In the genomic region with DNA sequence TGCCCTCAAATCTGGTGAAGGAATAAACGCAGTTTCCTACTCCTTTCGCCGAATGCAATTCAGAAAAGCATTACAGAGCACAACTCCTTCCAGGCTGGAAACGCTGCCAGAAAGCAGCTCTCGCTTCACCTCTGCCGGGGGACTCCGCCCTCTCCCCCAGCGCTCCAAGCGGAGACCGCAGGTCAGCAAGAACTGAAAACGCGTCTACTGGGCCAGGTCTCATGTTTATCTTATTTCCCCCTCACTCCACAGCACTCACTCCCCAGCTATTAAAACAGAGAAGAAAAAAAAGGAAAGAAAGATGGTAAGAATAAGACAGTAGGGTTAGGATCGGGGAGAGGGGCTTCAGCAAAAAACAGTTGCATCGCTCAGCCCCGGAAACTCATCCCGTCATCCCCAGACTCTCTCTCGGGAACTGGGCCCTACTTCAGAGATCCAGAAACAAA, we compare ENCODE assay signal across 7 cellular contexts. TPM values are rescaled to one million over a fixed set of nuclear protein-coding genes. Genes with fewer than 3 reads are reported as not detected.
DNase-seq lines count a peak whose midpoint lies in the region; ATAC-seq, FAIRE-seq and TF ChIP-seq lines count a peak whose summit lies in the region.

No MANE protein-coding gene starts in this region.

- DNase-seq in NCI-H2171 treated with DMSO at 0.1 percent for 48 hours (lab: John Stamatoyannopoulos, UW) = peak; percentile 81
- DNase-seq in T47D (ENCODE audit: low read depth in 1 of 2, low spot score in 1 of 2) = peak; percentile 61 to 89
- DNase-seq in iPS-NIHi11 (ENCODE audit: low spot score) = peak; percentile 70
- DNase-seq in small intestine = peak; percentile 80

- no peak for TF ChIP-seq CTCF in VCaP (conservative IDR thresholded peaks at IDR 0.05)

- H3K4me3 ChIP-seq in small intestine (ENCODE audit: low read depth in 1 of 2, low read length in 2 of 2) = peak overlapping the region; percentile 82 to 92

- in situ Hi-C loops in T47D (cut with HindIII; ENCODE audit: low pct_unique_long_range_greater_than_20kb, low sequenced_read_pairs) = no loop called here

- peaks cover 0 to 4% of the 10 kb centered on the region in 2 donors for H3K4me1 ChIP-seq in small intestine (ENCODE audit: control insufficient read depth in 2 of 2, insufficient read depth in 1 of 2, low read depth in 1 of 2, low read length in 1 of 2)

- no peak for FAIRE-seq in small intestine (lab: Jason Lieb, UNC)

- TF ChIP-seq POLR2A in GM18505 (IDR thresholded peaks at IDR 0.05; ENCODE audit: borderline replicate concordance, extremely low read depth, insufficient read depth, insufficient read length) = no peak

- no peaks in the 10 kb centered on the region for H3K36me3 ChIP-seq in small intestine (ENCODE audit: control insufficient read depth in 2 of 2, insufficient read depth in 2 of 2, low read length in 2 of 2)

- no peaks in the 10 kb centered on the region for H3K9me3 ChIP-seq in small intestine (ENCODE audit: control insufficient read depth, low read depth)

- 0 to 2% (median 0%) methylated on average over 17 of the region's 17 CpGs for WGBS in small intestine, 3 donors

- H3K27ac ChIP-seq in VCaP (peak overlapping the region; percentile 100), small intestine (ENCODE audit: low read depth in 1 of 2, low read length in 1 of 2) (peak overlapping the region; percentile 94 to 96)

- ATAC-seq in GM18505 (IDR thresholded peaks at IDR 0.05; ENCODE audit: unreplicated experiment) (peak; percentile 22), HG03060 (IDR thresholded peaks at IDR 0.05; ENCODE audit: low read depth, unreplicated experiment) (peak; percentile 34)

- no peaks in the 10 kb centered on the region for H3K27me3 ChIP-seq in small intestine (ENCODE audit: control insufficient read depth in 2 of 2, insufficient read depth in 2 of 2, low read length in 2 of 2)

RNA-seq across cellular contexts. Expression of a gene that starts 0.8 kb away (rescaled TPM):
- polyA plus RNA-seq in small intestine = 10 to 100 TPM; 17.8 to 38.7 (median 21.9) TPM

Comparison
In these comparisons a context has a peak if more than half of its experiments do, and no peak if none do; other contexts are left out.
1. Peak in every context shown above with its lines: DNase-seq, ATAC-seq, H3K4me3 ChIP-seq and H3K27ac ChIP-seq.